In the genomic region with DNA sequence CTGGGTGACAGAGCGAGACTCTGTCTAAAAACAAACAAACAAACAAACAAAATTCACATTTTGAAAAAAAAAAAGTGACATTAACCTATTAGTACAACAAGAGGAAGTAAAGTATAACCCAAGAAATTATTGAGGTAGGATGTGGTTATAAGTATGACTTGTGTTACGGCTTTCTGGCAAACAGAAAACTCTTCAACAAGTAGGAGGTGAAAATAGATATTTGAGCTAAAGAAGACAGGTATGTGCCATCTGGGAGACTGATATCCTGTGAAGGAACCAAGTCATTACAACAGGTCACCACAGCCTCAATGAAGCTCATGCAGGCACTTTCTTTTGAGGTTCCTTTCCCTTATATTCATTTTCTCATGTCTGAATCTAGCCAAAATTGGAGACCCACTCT, we compare ENCODE assay signal across 29 cellular contexts. TPM values are rescaled to one million over a fixed set of nuclear protein-coding genes. Genes with fewer than 3 reads are reported as not detected.
DNase-seq lines count a peak whose midpoint lies in the region; ATAC-seq and TF ChIP-seq lines count a peak whose summit lies in the region.
"Had no signal": no experiment of that assay in that cellular context is flagged by ENCODE, and none has a peak within 500 bp of the region (broad histone marks: within the 10 kb centered on the region; RNA-seq: fewer than 3 reads in every experiment).

No MANE protein-coding gene starts in this region.

- H3K36me3 ChIP-seq in CD8-positive, alpha-beta memory T cell (ENCODE audit: insufficient read depth, low read length) = peaks cover 46% of the 10 kb centered on the region
- H3K36me3 ChIP-seq: uterus had no signal

- no peak overlapping the region for H3K4me3 ChIP-seq in CD8-positive, alpha-beta memory T cell (ENCODE audit: low read length)
- H3K4me3 ChIP-seq: adrenal gland, dorsolateral prefrontal cortex, gastroesophageal sphincter, hepatocyte, right lobe of liver, SK-N-MC, testis, uterus had no signal

- TF ChIP-seq CTCF in activated CD8-positive, alpha-beta T cell treated with anti-CD3 and anti-CD28 coated beads for 36 hours (IDR thresholded peaks at IDR 0.05) = no peak

- intact Hi-C loops in activated CD4-positive, alpha-beta T cell treated with anti-CD3 and anti-CD28 coated beads for 36 hours (cut with DNase I, micrococcal nuclease) = no loop called here
- intact Hi-C loops in activated CD8-positive, alpha-beta T cell treated with anti-CD3 and anti-CD28 coated beads for 36 hours (cut with micrococcal nuclease) = no loop called here

- H3K27me3 ChIP-seq in CD8-positive, alpha-beta memory T cell (ENCODE audit: insufficient read depth, low read length, poor library complexity, severe bottlenecking) = no peaks in the 10 kb centered on the region
- H3K27me3 ChIP-seq: adrenal gland, dorsolateral prefrontal cortex, gastroesophageal sphincter, hepatocyte, right lobe of liver, testis, uterus had no signal

- peaks cover 9% of the 10 kb centered on the region for H3K4me1 Mint-ChIP-seq in activated CD4-positive, alpha-beta T cell treated with anti-CD3 and anti-CD28 coated beads for 36 hours
- H3K4me1 Mint-ChIP-seq in CD8-positive, alpha-beta memory T cell = peaks cover 14 to 24% (median 16%) of the 10 kb centered on the region in 3 donors
- H3K4me1 Mint-ChIP-seq in activated CD8-positive, alpha-beta T cell treated with anti-CD3 and anti-CD28 coated beads for 36 hours (ENCODE audit: low read depth) = peaks cover 13% of the 10 kb centered on the region
- peaks cover 7 to 20% of the 10 kb centered on the region in 2 donors for H3K4me1 Mint-ChIP-seq in effector memory CD8-positive, alpha-beta T cell (ENCODE audit: low read depth in 2 of 2)
- H3K4me1 Mint-ChIP-seq: brain; stimulated activated naive B cell treated with anti-CD40 and anti-IgM and Interleukin-4, amounts not matched to agents 10 μg/mL and 1 μg/mL and 100 μg/mL, for 72 hours had no signal

- H3K9me3 Mint-ChIP-seq in activated CD4-positive, alpha-beta T cell treated with anti-CD3 and anti-CD28 coated beads for 36 hours (ENCODE audit: low read depth) = no peaks in the 10 kb centered on the region
- H3K9me3 Mint-ChIP-seq in CD8-positive, alpha-beta memory T cell = no peaks in the 10 kb centered on the region
- H3K9me3 Mint-ChIP-seq in activated CD8-positive, alpha-beta T cell treated with anti-CD3 and anti-CD28 coated beads for 36 hours = no peaks in the 10 kb centered on the region
- H3K9me3 Mint-ChIP-seq in effector memory CD8-positive, alpha-beta T cell = no peaks in the 10 kb centered on the region
- H3K9me3 Mint-ChIP-seq: brain; stimulated activated naive B cell treated with anti-CD40 and anti-IgM and Interleukin-4, amounts not matched to agents 10 μg/mL and 1 μg/mL and 100 μg/mL, for 72 hours had no signal

- CTCF ChIA-PET in activated CD4-positive, alpha-beta T cell treated with anti-CD3 and anti-CD28 coated beads for 36 hours (lab: Charles Lee) = interaction anchor here (0.7 kb wide), 1 partner anchor 15 kb away, joined by 3 read pairs; no protein-coding TSS in a partner anchor
- CTCF ChIA-PET in CD8-positive, alpha-beta memory T cell (lab: Charles Lee) = interaction anchor here (1.5 kb wide), 1 partner anchor 14 kb away, joined by 5 read pairs; no protein-coding TSS in a partner anchor
- CTCF ChIA-PET in activated CD8-positive, alpha-beta T cell treated with anti-CD3 and anti-CD28 coated beads for 36 hours (lab: Charles Lee) = interaction anchor here (1.5 kb wide), 1 partner anchor 11 kb away, joined by 8 read pairs; no protein-coding TSS in a partner anchor

- POLR2A ChIA-PET in activated CD4-positive, alpha-beta T cell treated with anti-CD3 and anti-CD28 coated beads for 36 hours (lab: Charles Lee) = interaction anchor here (0.7 kb wide), 1 partner anchor 32 kb away, joined by 3 read pairs; no protein-coding TSS in a partner anchor
- POLR2A ChIA-PET in CD8-positive, alpha-beta memory T cell (lab: Charles Lee) = no interaction called here
- POLR2A ChIA-PET in activated CD8-positive, alpha-beta T cell treated with anti-CD3 and anti-CD28 coated beads for 36 hours (lab: Charles Lee) = interaction anchor here (0.6 kb wide), 1 partner anchor 10 kb away, joined by 4 read pairs; no protein-coding TSS in a partner anchor

- H3K27ac ChIP-seq in CD8-positive, alpha-beta memory T cell (ENCODE audit: low read depth, low read length) = no peak overlapping the region
- H3K27ac ChIP-seq: adrenal gland, dorsolateral prefrontal cortex, gastroesophageal sphincter, hepatocyte, right lobe of liver, RWPE1, SK-N-MC, testis, uterus, VCaP had no signal

- peaks cover 10% of the 10 kb centered on the region for H3K4me1 ChIP-seq in CD8-positive, alpha-beta memory T cell (ENCODE audit: insufficient read depth, low read length)
- H3K4me1 ChIP-seq: adrenal gland, gastroesophageal sphincter, right lobe of liver, testis, uterus had no signal

- no peak for DNase-seq in activated CD4-positive, alpha-beta T cell treated with anti-CD3 and anti-CD28 coated beads for 36 hours
- DNase-seq in activated CD4-positive, alpha-beta T cell treated with anti-CD3 and anti-CD28 coated beads for 48 hours = no peak
- DNase-seq in CD8-positive, alpha-beta memory T cell = no peak
- DNase-seq in activated CD8-positive, alpha-beta T cell treated with anti-CD3 and anti-CD28 coated beads for 36 hours = no peak
- no peak for DNase-seq in effector memory CD8-positive, alpha-beta T cell
- no peak for DNase-seq in NOMO-1 treated with dmso at 0.1 percent for 144 hours (lab: John Stamatoyannopoulos, UW; ENCODE audit: unreplicated experiment)
- DNase-seq: 8988T; activated T-cell treated with anti-CD3 and anti-CD28 coated beads, Interleukin-2, amount 50 U/mL, for 48 hours; dorsolateral prefrontal cortex; left colon; NCI-H2171; NCI-H510A; stimulated activated CD4-positive, alpha-beta T cell treated with anti-CD3 and anti-CD28 coated beads, Interleukin-12 subunit alpha, Interleukin-12 subunit beta, amount 100 ng/mL, for 4 hours; stimulated activated CD4-positive, alpha-beta T cell treated with anti-CD3 and anti-CD28 coated beads, Interleukin-4, amount 100 ng/mL, for 24 hours; stimulated activated naive B cell treated with anti-CD40 and anti-IgM and Interleukin-4, amounts not matched to agents 10 μg/mL and 1 μg/mL and 100 μg/mL, for 72 hours; testis; uterus had no signal

- peak overlapping the region; percentile 67 for H3K27ac Mint-ChIP-seq in activated CD4-positive, alpha-beta T cell treated with anti-CD3 and anti-CD28 coated beads for 36 hours
- H3K27ac Mint-ChIP-seq in CD8-positive, alpha-beta memory T cell = peak overlapping the region; percentile 23 to 85 (median 58)
- H3K27ac Mint-ChIP-seq in activated CD8-positive, alpha-beta T cell treated with anti-CD3 and anti-CD28 coated beads for 36 hours = peak overlapping the region; percentile 82
- peak overlapping the region; percentile 46 to 68 for H3K27ac Mint-ChIP-seq in effector memory CD8-positive, alpha-beta T cell
- H3K27ac Mint-ChIP-seq: brain; stimulated activated naive B cell treated with anti-CD40 and anti-IgM and Interleukin-4, amounts not matched to agents 10 μg/mL and 1 μg/mL and 100 μg/mL, for 72 hours had no signal

- H3K36me3 Mint-ChIP-seq in activated CD4-positive, alpha-beta T cell treated with anti-CD3 and anti-CD28 coated beads for 36 hours (ENCODE audit: low read depth) = peaks cover 30% of the 10 kb centered on the region
- H3K36me3 Mint-ChIP-seq in CD8-positive, alpha-beta memory T cell = peaks cover 8 to 78% (median 24%) of the 10 kb centered on the region in 3 donors
- H3K36me3 Mint-ChIP-seq in activated CD8-positive, alpha-beta T cell treated with anti-CD3 and anti-CD28 coated beads for 36 hours (ENCODE audit: low read depth) = peaks cover 32% of the 10 kb centered on the region
- peaks cover 97% of the 10 kb centered on the region for H3K36me3 Mint-ChIP-seq in effector memory CD8-positive, alpha-beta T cell (ENCODE audit: insufficient read depth)

- H3K27me3 Mint-ChIP-seq in activated CD4-positive, alpha-beta T cell treated with anti-CD3 and anti-CD28 coated beads for 36 hours = no peaks in the 10 kb centered on the region
- H3K27me3 Mint-ChIP-seq in CD8-positive, alpha-beta memory T cell = no peaks in the 10 kb centered on the region
- no peaks in the 10 kb centered on the region for H3K27me3 Mint-ChIP-seq in activated CD8-positive, alpha-beta T cell treated with anti-CD3 and anti-CD28 coated beads for 36 hours
- no peaks in the 10 kb centered on the region for H3K27me3 Mint-ChIP-seq in effector memory CD8-positive, alpha-beta T cell
- H3K27me3 Mint-ChIP-seq: brain; stimulated activated naive B cell treated with anti-CD40 and anti-IgM and Interleukin-4, amounts not matched to agents 10 μg/mL and 1 μg/mL and 100 μg/mL, for 72 hours had no signal

- no peak overlapping the region for H3K4me3 Mint-ChIP-seq in activated CD4-positive, alpha-beta T cell treated with anti-CD3 and anti-CD28 coated beads for 36 hours
- peak overlapping the region in 2 of 7 donors; percentile 16 to 24 for H3K4me3 Mint-ChIP-seq in CD8-positive, alpha-beta memory T cell
- no peak overlapping the region for H3K4me3 Mint-ChIP-seq in activated CD8-positive, alpha-beta T cell treated with anti-CD3 and anti-CD28 coated beads for 36 hours
- no peak overlapping the region for H3K4me3 Mint-ChIP-seq in effector memory CD8-positive, alpha-beta T cell
- H3K4me3 Mint-ChIP-seq: brain; stimulated activated naive B cell treated with anti-CD40 and anti-IgM and Interleukin-4, amounts not matched to agents 10 μg/mL and 1 μg/mL and 100 μg/mL, for 72 hours had no signal

- ATAC-seq in activated CD4-positive, alpha-beta T cell treated with anti-CD3 and anti-CD28 coated beads for 36 hours = peak; percentile 23
- ATAC-seq in activated CD8-positive, alpha-beta T cell treated with anti-CD3 and anti-CD28 coated beads for 36 hours = peak; percentile 39
- ATAC-seq in effector memory CD8-positive, alpha-beta T cell (replicated peaks) = no peak
- ATAC-seq in GM18873 (IDR thresholded peaks at IDR 0.05; ENCODE audit: low FRiP score, unreplicated experiment) (no peak), GM21576 (IDR thresholded peaks at IDR 0.05; ENCODE audit: unreplicated experiment) (no peak)
- ATAC-seq: gastroesophageal sphincter; left colon; right lobe of liver; stimulated activated naive B cell treated with anti-CD40 and anti-IgM and Interleukin-4, amounts not matched to agents 10 μg/mL and 1 μg/mL and 100 μg/mL, for 72 hours had no signal

- no peaks in the 10 kb centered on the region for H3K9me3 ChIP-seq in CD8-positive, alpha-beta memory T cell (ENCODE audit: low read length)
- H3K9me3 ChIP-seq: adrenal gland, gastroesophageal sphincter, right lobe of liver, testis, uterus had no signal

RNA-seq across cellular contexts. Expression of a gene that starts 28.8 kb away (rescaled TPM):
- not detected for total RNA-seq in activated CD4-positive, alpha-beta T cell treated with anti-CD3 and anti-CD28 coated beads for 36 hours
- total RNA-seq in CD8-positive, alpha-beta memory T cell = not detected
- polyA plus RNA-seq in CD8-positive, alpha-beta memory T cell = 0.29 TPM
- not detected for total RNA-seq in activated CD8-positive, alpha-beta T cell treated with anti-CD3 and anti-CD28 coated beads for 36 hours
- total RNA-seq: H4, OCI-LY7 had no signal

RNA-seq across cellular contexts. Expression of a gene that starts 46.8 kb away (rescaled TPM):
- total RNA-seq in activated CD4-positive, alpha-beta T cell treated with anti-CD3 and anti-CD28 coated beads for 36 hours = 10 to 100 TPM; 35.6 to 36.9 TPM
- 10 to 100 TPM; 53.6 to 55.7 TPM for total RNA-seq in CD8-positive, alpha-beta memory T cell
- polyA plus RNA-seq in CD8-positive, alpha-beta memory T cell = 252 TPM
- 10 to 100 TPM; 30.6 to 35.9 TPM for total RNA-seq in activated CD8-positive, alpha-beta T cell treated with anti-CD3 and anti-CD28 coated beads for 36 hours

Comparison
In these comparisons a context has a peak if more than half of its experiments do, and no peak if none do; other contexts are left out.
1. ATAC-seq: peak in activated CD4-positive, alpha-beta T cell treated with anti-CD3 and anti-CD28 coated beads for 36 hours (single experiment) and activated CD8-positive, alpha-beta T cell treated with anti-CD3 and anti-CD28 coated beads for 36 hours (single experiment); none in effector memory CD8-positive, alpha-beta T cell (single experiment), GM18873 (single experiment) and GM21576 (single experiment).
2. Peak in every context shown above with its lines, with median percentiles within 50 percentile points of each other: H3K27ac Mint-ChIP-seq.